ENCODE assay signal across 24 cellular contexts in genomic region chr11:3104051-3104714, GRCh38. TPM values are rescaled to one million over a fixed set of nuclear protein-coding genes. Genes with fewer than 3 reads are reported as not detected.
DNase-seq lines count a peak whose midpoint lies in the region; ATAC-seq and TF ChIP-seq lines count a peak whose summit lies in the region.
"Had no signal": no experiment of that assay in that cellular context is flagged by ENCODE, and none has a peak within 500 bp of the region (broad histone marks: within the 10 kb centered on the region; RNA-seq: fewer than 3 reads in every experiment).

No MANE protein-coding gene starts in this region.

- no peaks in the 10 kb centered on the region for H3F3A ChIP-seq in PC-9 (ENCODE audit: insufficient read depth, low read depth)

- no peak overlapping the region for H2AFZ ChIP-seq in osteoblast (ENCODE audit: low read length)
- H2AFZ ChIP-seq in PC-9 = no peak overlapping the region
- H2AFZ ChIP-seq: hepatocyte had no signal

- POLR2A ChIA-PET in PC-9 (lab: Charles Lee; ENCODE audit: unreplicated experiment) = no interaction called here

- BruUV-seq in PC-9 (replicated peaks; lab: Mats Ljungman, UMichigan) = no TSS peak

- ATAC-seq in Right ventricle myocardium superior (ENCODE audit: poor library complexity) (no peak), heart right ventricle (no peak), HG02973 (IDR thresholded peaks at IDR 0.05; ENCODE audit: unreplicated experiment) (no peak)
- ATAC-seq: esophagus mucosa had no signal

- peaks cover 0 to 82% (median 16%) of the 10 kb centered on the region in 9 donors for H3K36me3 ChIP-seq in heart right ventricle
- H3K36me3 ChIP-seq in osteoblast (ENCODE audit: insufficient read depth, low read length) = peaks cover 7% of the 10 kb centered on the region
- H3K36me3 ChIP-seq in PC-9 (ENCODE audit: low read depth) = no peaks in the 10 kb centered on the region

- CTCF ChIA-PET in PC-9 (lab: Charles Lee) = no interaction called here

- H3K9me3 ChIP-seq in heart right ventricle = no peaks in the 10 kb centered on the region
- no peaks in the 10 kb centered on the region for H3K9me3 ChIP-seq in osteoblast (ENCODE audit: low read depth, low read length)
- no peaks in the 10 kb centered on the region for H3K9me3 ChIP-seq in PC-9 (ENCODE audit: insufficient read depth, low read depth)
- H3K9me3 ChIP-seq: spleen, tibial nerve had no signal

- H3K9me2 ChIP-seq in PC-9 (ENCODE audit: insufficient read depth) = no peaks in the 10 kb centered on the region

- H4K20me1 ChIP-seq in osteoblast (ENCODE audit: insufficient read depth, low read length) = no peaks in the 10 kb centered on the region
- H4K20me1 ChIP-seq in PC-9 (ENCODE audit: insufficient read depth) = no peaks in the 10 kb centered on the region

- 93 to 95% methylated on average over 22 of the region's 22 CpGs for WGBS in heart right ventricle, 2 donors

- H3K4me1 ChIP-seq in heart right ventricle = peaks cover 0 to 14% (median 0%) of the 10 kb centered on the region in 9 donors
- H3K4me1 ChIP-seq in osteoblast (ENCODE audit: insufficient read depth, low read length) = peaks cover 2% of the 10 kb centered on the region
- no peaks in the 10 kb centered on the region for H3K4me1 ChIP-seq in PC-9 (replicated peaks; ENCODE audit: insufficient read depth)
- H3K4me1 ChIP-seq: tibial nerve had no signal

- H3K4me3 ChIP-seq in heart right ventricle (no peak overlapping the region), osteoblast (ENCODE audit: insufficient read depth, low read length) (no peak overlapping the region), PC-9 (no peak overlapping the region)
- H3K4me3 ChIP-seq: hepatocyte, spleen, tibial nerve had no signal

- no peaks in the 10 kb centered on the region for H3K79me2 ChIP-seq in osteoblast (ENCODE audit: insufficient read depth, low read length)
- no peaks in the 10 kb centered on the region for H3K79me2 ChIP-seq in PC-9 (ENCODE audit: low read depth)
- H3K79me2 ChIP-seq: hepatocyte had no signal

- H3K4me2 ChIP-seq in osteoblast (ENCODE audit: insufficient read depth, low read length) (no peak overlapping the region), PC-9 (no peak overlapping the region)
- H3K4me2 ChIP-seq: hepatocyte had no signal

- intact Hi-C loops in Right ventricle myocardium superior (cut with DNase I) (no loop called here), heart right ventricle (cut with DNase I) (no loop called here), PC-9 (cut with micrococcal nuclease; ENCODE audit: unreplicated experiment) (no loop called here)

- TF ChIP-seq CTCF in heart right ventricle (IDR thresholded peaks at IDR 0.05) (no peak), osteoblast (IDR thresholded peaks at IDR 0.05; ENCODE audit: extremely low read depth, low read depth, low read length) (no peak), PC-9 (conservative IDR thresholded peaks at IDR 0.05) (no peak)

- H3K27me3 ChIP-seq in heart right ventricle (no peaks in the 10 kb centered on the region), osteoblast (ENCODE audit: insufficient read depth, low read length) (no peaks in the 10 kb centered on the region), PC-9 (ENCODE audit: insufficient read depth, low read depth) (no peaks in the 10 kb centered on the region)
- H3K27me3 ChIP-seq: hepatocyte, spleen, tibial nerve had no signal

- H3K27ac ChIP-seq in heart right ventricle (no peak overlapping the region), osteoblast (ENCODE audit: low read depth, low read length) (no peak overlapping the region), PC-9 (no peak overlapping the region)
- H3K27ac ChIP-seq: hepatocyte, spleen, tibial nerve had no signal

- DNase-seq in Right ventricle myocardium superior (peak; percentile 32), heart right ventricle (no peak), ecto neural progenitor cell (ENCODE audit: low spot score) (peak; percentile 42), osteoblast (ENCODE audit: insufficient read length, low spot score, missing footprints) (peak; percentile 73), PC-9 (no peak), GM19238 (ENCODE audit: insufficient read length, low spot score) (no peak), SKM-1 (lab: John Stamatoyannopoulos, UW; ENCODE audit: unreplicated experiment) (no peak)
- DNase-seq: ACHN; activated CD4-positive, CD25-positive, alpha-beta regulatory T cell treated with anti-CD3 and anti-CD28 coated beads, Interleukin-2, amount 50 U/mL, for 72 hours; C1 segment of cervical spinal cord; Calu3; cerebellar nuclear complex; effector CD8-positive, alpha-beta T cell; foreskin melanocyte; KG1; NCI-H146; NCI-H526; nucleus accumbens; spleen; stimulated activated CD4-positive, alpha-beta T cell treated with anti-CD3 and anti-CD28 coated beads, Interleukin-4, amount 100 ng/mL, for 24 hours had no signal

RNA-seq across cellular contexts. Expression of gene CARS1, which starts 47.0 kb away (rescaled TPM):
- total RNA-seq in Right ventricle myocardium superior (12.8 TPM), heart right ventricle (10 to 100 TPM; 12.5 to 24.6 (median 15.9) TPM), osteoblast (99.3 and 106 TPM in 2 replicates), PC-9 (2021) (58.4 and 78.8 TPM in 2 replicates)
- polyA plus RNA-seq in heart right ventricle = 10 to 100 TPM; 14.8 to 24.2 TPM

Comparison
In these comparisons a context has a peak if more than half of its experiments do, and no peak if none do; other contexts are left out.
1. DNase-seq: peak in Right ventricle myocardium superior (single experiment), ecto neural progenitor cell (single experiment) and osteoblast (single experiment); none in heart right ventricle (0 of 2), PC-9 (0 of 2), GM19238 (single experiment) and SKM-1 (single experiment).